In the genomic region with DNA sequence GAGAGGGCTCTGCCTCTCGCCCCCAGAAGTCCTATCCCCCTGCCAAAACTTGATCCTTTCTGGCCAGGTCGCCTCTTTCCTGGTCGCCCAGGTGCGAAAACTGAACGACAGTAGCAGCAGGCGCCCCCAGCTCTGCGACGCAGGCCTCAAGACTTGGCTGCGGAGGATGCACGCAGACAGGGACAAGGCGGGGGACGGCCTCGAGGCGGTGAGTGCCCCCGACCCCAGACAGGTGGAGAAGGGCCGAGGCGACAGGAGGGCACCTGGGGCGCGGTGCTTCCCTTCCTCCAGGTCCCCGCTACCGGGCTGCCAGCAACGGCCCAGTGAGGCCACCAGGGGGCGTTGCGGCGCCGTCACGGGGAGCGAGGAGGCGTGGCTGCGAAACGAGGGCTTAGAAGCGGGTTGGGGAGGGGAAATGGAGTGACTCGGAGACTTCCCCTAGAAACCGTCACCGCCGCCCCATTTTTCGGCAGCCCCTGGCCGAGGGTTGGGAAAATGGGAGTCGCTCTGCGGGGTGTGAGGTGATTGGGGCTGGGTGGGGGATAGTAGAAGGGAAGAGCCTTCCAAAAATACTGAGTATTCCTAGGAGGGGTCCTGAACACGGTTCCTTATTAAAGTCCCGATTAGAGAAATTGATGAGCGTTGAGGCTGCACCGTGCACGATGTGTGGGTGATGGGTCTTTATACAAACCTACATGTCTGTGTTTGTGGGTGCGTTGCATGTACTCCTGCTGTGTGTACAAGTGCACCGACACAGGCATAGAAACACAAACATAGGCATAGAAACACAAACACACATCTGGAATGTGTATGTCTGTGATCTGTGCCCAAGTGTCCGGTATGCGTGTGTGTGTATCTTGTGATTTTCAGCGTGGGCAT, we compare ENCODE assay signal across 8 cellular contexts. TPM values are rescaled to one million over a fixed set of nuclear protein-coding genes. Genes with fewer than 3 reads are reported as not detected.
DNase-seq lines count a peak whose midpoint lies in the region; ATAC-seq, FAIRE-seq and TF ChIP-seq lines count a peak whose summit lies in the region.

No MANE protein-coding gene starts in this region.

- ATAC-seq in GM19452 (IDR thresholded peaks at IDR 0.05; ENCODE audit: unreplicated experiment) (peak; percentile 75), mucosa of descending colon (peak; percentile 97)

- H3K36me3 ChIP-seq in endothelial cell of umbilical vein (ENCODE audit: control insufficient read depth in 2 of 2, extremely low read depth in 1 of 2, insufficient read depth in 2 of 2, low read length in 2 of 2) (no peaks in the 10 kb centered on the region), mucosa of descending colon (ENCODE audit: low read depth) (no peaks in the 10 kb centered on the region)

- FAIRE-seq in HTR-8/SVneo (lab: Jason Lieb, UNC) (peak; percentile 98), endothelial cell of umbilical vein (lab: Jason Lieb, UNC) (peak; percentile 71)

- no TSS peak for BruUV-seq in endothelial cell of umbilical vein (replicated peaks; lab: Mats Ljungman, UMichigan)

- no peak for TF ChIP-seq POLR2A in endothelial cell of umbilical vein (IDR thresholded peaks at IDR 0.05; ENCODE audit: low read depth, low read length)

- H3K27me3 ChIP-seq in endothelial cell of umbilical vein (ENCODE audit: control insufficient read depth in 2 of 2, insufficient read depth in 2 of 2, low read length in 2 of 2), result peaks cover 20 to 21% of the 10 kb centered on the region in 2 experiments

- intact Hi-C loops in endothelial cell of umbilical vein (cut with micrococcal nuclease) (loop anchor here (1.0 kb wide), 5 partner anchors 85 to 402 kb away; a partner anchor contains a TSS), mucosa of descending colon (cut with DNase I, micrococcal nuclease) (loop anchor here (10.0 kb wide), 4 partner anchors 99 to 399 kb away; a partner anchor contains a TSS)

- POLR2A ChIA-PET in endothelial cell of umbilical vein (lab: Charles Lee), result no interaction called here

- CTCF ChIA-PET in endothelial cell of umbilical vein (lab: Charles Lee), result interaction anchor here (0.6 to 5.9 kb wide), 20 partner anchors 11 to 434 kb away, joined by 3 to 52 read pairs (median 4); a partner anchor contains a TSS

- H3K4me2 ChIP-seq in endothelial cell of umbilical vein (ENCODE audit: insufficient read depth, low read length), result peak overlapping the region; percentile 31

- H3K4me3 ChIP-seq in endothelial cell of umbilical vein (replicated peaks in 1 of 3; ENCODE audit: insufficient read depth in 1 of 3, low read depth in 1 of 3, low read length in 3 of 3), result peak overlapping the region in 1 of 3 experiments; percentile 14
- H3K4me3 ChIP-seq in mucosa of descending colon, result no peak overlapping the region

- H4K20me1 ChIP-seq in endothelial cell of umbilical vein (replicated peaks; ENCODE audit: control insufficient read depth, extremely low read depth, insufficient read depth, low read length), result no peaks in the 10 kb centered on the region

- no peak overlapping the region for H2AFZ ChIP-seq in endothelial cell of umbilical vein (ENCODE audit: low read depth, low read length)

- H3K4me1 ChIP-seq in endothelial cell of umbilical vein (ENCODE audit: control insufficient read depth, extremely low read depth, insufficient read depth, low read length) (no peaks in the 10 kb centered on the region), mucosa of descending colon (ENCODE audit: low read depth) (peaks cover 3% of the 10 kb centered on the region)

- no peak overlapping the region for H3K27ac ChIP-seq in endothelial cell of umbilical vein (ENCODE audit: insufficient read depth, low read depth, low read length)

- peak in 13 of 14 donors; percentile 21 to 77 (median 40) for DNase-seq in C1 segment of cervical spinal cord (lab: John Stamatoyannopoulos, UW)
- DNase-seq in HTR-8/SVneo (ENCODE audit: insufficient read length, low spot score), result peak; percentile 96
- DNase-seq in NOMO-1 treated with dmso at 0.1 percent for 144 hours (lab: John Stamatoyannopoulos, UW; ENCODE audit: unreplicated experiment), result peak; percentile 55
- peak; percentile 76 to 93 (median 91) for DNase-seq in activated CD8-positive, alpha-beta memory T cell treated with anti-CD3 and anti-CD28 coated beads for 48 hours (ENCODE audit: low read depth in 2 of 3, low spot score in 2 of 3)
- DNase-seq in endothelial cell of umbilical vein (ENCODE audit: low read depth, low spot score), result peak; percentile 64
- peak; percentile 72 to 88 (median 79) for DNase-seq in mucosa of descending colon
- DNase-seq in stimulated activated CD8-positive, alpha-beta memory T cell treated with anti-CD3 and anti-CD28 coated beads, Interleukin-4, amount 100 ng/mL, for 4 hours (ENCODE audit: low read depth in 2 of 2, low spot score in 1 of 2), result peak; percentile 67 to 82

- H3K9ac ChIP-seq in endothelial cell of umbilical vein (replicated peaks; ENCODE audit: extremely low read depth, insufficient read depth, low read length), result no peak overlapping the region

- no peaks in the 10 kb centered on the region for H3K79me2 ChIP-seq in endothelial cell of umbilical vein (ENCODE audit: control insufficient read depth, insufficient read depth, low read length)

- H3K9me1 ChIP-seq in endothelial cell of umbilical vein (replicated peaks; ENCODE audit: control insufficient read depth, extremely low read depth, insufficient read depth, low read length), result no peaks in the 10 kb centered on the region

- dilution Hi-C loops in endothelial cell of umbilical vein (cut with MboI; ENCODE audit: extremely low pct_ligation_motif_present, low sequenced_read_pairs), result no loop called here

- H3K9me3 ChIP-seq in endothelial cell of umbilical vein (replicated peaks; ENCODE audit: control insufficient read depth, insufficient read depth, low read length), result no peaks in the 10 kb centered on the region
- H3K9me3 ChIP-seq in mucosa of descending colon, result no peaks in the 10 kb centered on the region

- TF ChIP-seq CTCF in endothelial cell of umbilical vein (IDR thresholded peaks at IDR 0.05; ENCODE audit: extremely low read depth in 1 of 2, insufficient read depth in 1 of 2, low read depth in 1 of 2, low read length in 2 of 2) (peak; percentile 94 to 97), mucosa of descending colon (IDR thresholded peaks at IDR 0.05) (peak; percentile 84)

TF ChIP-seq in endothelial cell of umbilical vein, 7 proteins besides CTCF, POLR2A, EP300 and RAD21:
- TF ChIP-seq FOS (IDR thresholded peaks at IDR 0.05; ENCODE audit: borderline replicate concordance, insufficient read depth, low read length) (no peak), GATA2 (IDR thresholded peaks at IDR 0.05; ENCODE audit: insufficient read depth, insufficient read length, low read depth, low read length) (no peak), EZH2 (IDR thresholded peaks at IDR 0.05; ENCODE audit: borderline replicate concordance, low read depth, low read length, severe bottlenecking) (no peak), POLR2AphosphoS5 (IDR thresholded peaks at IDR 0.05; ENCODE audit: insufficient read depth, low read depth, low read length) (no peak), JUN (IDR thresholded peaks at IDR 0.05; ENCODE audit: borderline replicate concordance, insufficient read depth, insufficient read length, low read depth) (no peak), MYC (IDR thresholded peaks at IDR 0.05; ENCODE audit: low read depth, low read length) (no peak)
- TF ChIP-seq, protein P1, sequence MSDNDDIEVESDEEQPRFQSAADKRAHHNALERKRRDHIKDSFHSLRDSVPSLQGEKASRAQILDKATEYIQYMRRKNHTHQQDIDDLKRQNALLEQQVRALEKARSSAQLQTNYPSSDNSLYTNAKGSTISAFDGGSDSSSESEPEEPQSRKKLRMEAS (IDR thresholded peaks at IDR 0.05; ENCODE audit: insufficient read depth, insufficient read length), result no peak
TF ChIP-seq in endothelial cell of umbilical vein: peak in this region for 0.

RNA-seq across cellular contexts. Expression of a gene that starts 44.6 kb away (rescaled TPM):
- total RNA-seq in endothelial cell of umbilical vein (0.12 and 0.20 TPM in 2 replicates), mucosa of descending colon (not detected)
- 0.10 and 0.18 TPM in 2 replicates for polyA plus RNA-seq in endothelial cell of umbilical vein
- 0.05 and 0.17 TPM in 2 replicates for polyA plus RNA-seq in endothelial cell of umbilical vein (2011; cell fraction: cytosol; rRNA removed)
- polyA plus RNA-seq in endothelial cell of umbilical vein (2011; cell fraction: nucleus; rRNA removed), result 0.90 and 1.3 TPM in 2 replicates
- 1.1 and 1.9 TPM in 2 replicates for polyA plus RNA-seq in endothelial cell of umbilical vein (2012)
- 0.11 and 0.53 TPM in 2 replicates for polyA minus RNA-seq in endothelial cell of umbilical vein
- not detected for polyA minus RNA-seq in endothelial cell of umbilical vein (2011; cell fraction: cytosol; rRNA and poly(A)+ RNA removed)
- polyA minus RNA-seq in endothelial cell of umbilical vein (2011; cell fraction: nucleus; rRNA and poly(A)+ RNA removed), result not detected in 2 replicates

Comparison
In these comparisons a context has a peak if more than half of its experiments do, and no peak if none do; other contexts are left out.
1. DNase-seq: peak in every context shown above with its lines; median percentile 96 in HTR-8/SVneo; 91 in activated CD8-positive, alpha-beta memory T cell treated with anti-CD3 and anti-CD28 coated beads for 48 hours; 79 in mucosa of descending colon; 74 in stimulated activated CD8-positive, alpha-beta memory T cell treated with anti-CD3 and anti-CD28 coated beads, Interleukin-4, amount 100 ng/mL, for 4 hours; 64 in endothelial cell of umbilical vein; 55 in NOMO-1 treated with dmso at 0.1 percent for 144 hours; 40 in C1 segment of cervical spinal cord.